Comparison of ENCODE assay signal across 1 cellular context in the genomic region with DNA sequence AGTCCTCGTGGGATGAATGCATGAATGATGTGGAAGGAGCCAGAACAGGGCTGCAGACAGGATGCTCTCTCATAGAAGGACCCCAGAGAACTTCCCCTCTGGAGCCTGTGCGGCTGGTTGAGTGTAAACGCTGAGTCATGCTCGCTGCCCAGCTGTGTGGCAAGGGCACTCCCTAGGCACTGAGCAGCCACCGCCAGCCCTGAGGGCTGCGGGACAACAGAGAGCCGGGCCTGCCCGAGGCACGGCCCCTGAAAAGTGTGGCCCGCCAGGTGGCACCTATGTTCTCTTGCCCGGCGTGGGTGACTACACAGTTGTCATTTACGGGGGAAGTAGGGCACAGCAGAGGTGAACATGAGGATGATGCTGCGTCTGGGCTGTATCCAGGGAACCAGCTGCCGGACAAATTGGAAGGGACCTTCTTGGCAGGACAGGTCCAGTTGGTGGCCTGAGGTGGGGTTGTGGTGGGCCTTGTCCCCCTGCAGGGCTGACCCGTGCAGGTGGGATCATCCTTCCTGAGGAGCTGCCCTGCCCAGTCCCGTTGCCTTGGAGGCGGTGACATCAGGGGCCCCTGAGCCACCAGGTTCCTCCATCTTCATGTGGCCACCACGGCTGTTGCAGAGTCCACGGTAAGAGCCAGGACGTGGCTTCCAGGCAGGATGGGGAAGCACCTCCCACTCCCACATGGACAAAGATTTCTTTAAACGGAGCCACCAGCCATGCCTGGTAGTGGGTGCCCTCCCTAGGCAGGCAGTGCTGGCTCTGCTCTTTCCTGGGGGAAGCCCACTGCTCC.
TF ChIP-seq lines count a peak whose summit lies in the region.

No MANE protein-coding gene starts in this region.

TF ChIP-seq in HepG2, 621 proteins besides CTCF, POLR2A, EP300 and RAD21 (continued from another document):
- TF ChIP-seq REPIN1 (CRISPR knock-in tag; IDR thresholded peaks at IDR 0.05; ENCODE audit: borderline replicate concordance, low read depth) (0 out of 2 replicates have a peak, but pooled peaks have one; percentile 14), ZNF75D (CRISPR knock-in tag; IDR thresholded peaks at IDR 0.05; ENCODE audit: borderline replicate concordance) (no peak), THYN1 (CRISPR knock-in tag; IDR thresholded peaks at IDR 0.05; ENCODE audit: borderline replicate concordance, low read depth) (no peak), CENPT (CRISPR knock-in tag; IDR thresholded peaks at IDR 0.05; ENCODE audit: low read depth) (no peak), RBM39 (IDR thresholded peaks at IDR 0.05; ENCODE audit: low read depth, low read length, poor library complexity, severe bottlenecking) (peak; percentile 47), SRY (CRISPR knock-in tag; IDR thresholded peaks at IDR 0.05) (0 out of 2 replicates have a peak, but pooled peaks have one; percentile 13), GATAD2A (CRISPR knock-in tag; IDR thresholded peaks at IDR 0.05) (0 out of 2 replicates have a peak, but pooled peaks have one; percentile 25), SMAD3 (CRISPR knock-in tag; IDR thresholded peaks at IDR 0.05) (no peak), HHEX (CRISPR knock-in tag; IDR thresholded peaks at IDR 0.05) (no peak), NFE2 (CRISPR knock-in tag; IDR thresholded peaks at IDR 0.05) (peak; percentile 89), FOSL2 (CRISPR knock-in tag; IDR thresholded peaks at IDR 0.05) (peak; percentile 64), ZBTB38 (CRISPR knock-in tag; IDR thresholded peaks at IDR 0.05) (no peak), FOXA1 (IDR thresholded peaks at IDR 0.05) (no peak), FOXA1 (CRISPR knock-in tag; IDR thresholded peaks at IDR 0.05) (0 out of 2 replicates have a peak, but pooled peaks have one; percentile 19)
- TF ChIP-seq, protein P1, sequence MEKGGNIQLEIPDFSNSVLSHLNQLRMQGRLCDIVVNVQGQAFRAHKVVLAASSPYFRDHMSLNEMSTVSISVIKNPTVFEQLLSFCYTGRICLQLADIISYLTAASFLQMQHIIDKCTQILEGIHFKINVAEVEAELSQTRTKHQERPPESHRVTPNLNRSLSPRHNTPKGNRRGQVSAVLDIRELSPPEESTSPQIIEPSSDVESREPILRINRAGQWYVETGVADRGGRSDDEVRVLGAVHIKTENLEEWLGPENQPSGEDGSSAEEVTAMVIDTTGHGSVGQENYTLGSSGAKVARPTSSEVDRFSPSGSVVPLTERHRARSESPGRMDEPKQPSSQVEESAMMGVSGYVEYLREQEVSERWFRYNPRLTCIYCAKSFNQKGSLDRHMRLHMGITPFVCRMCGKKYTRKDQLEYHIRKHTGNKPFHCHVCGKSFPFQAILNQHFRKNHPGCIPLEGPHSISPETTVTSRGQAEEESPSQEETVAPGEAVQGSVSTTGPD (CRISPR knock-in tag; IDR thresholded peaks at IDR 0.05) = peak; percentile 40; the same call in 1 of the 2 replicates
- TF ChIP-seq, protein P2, sequence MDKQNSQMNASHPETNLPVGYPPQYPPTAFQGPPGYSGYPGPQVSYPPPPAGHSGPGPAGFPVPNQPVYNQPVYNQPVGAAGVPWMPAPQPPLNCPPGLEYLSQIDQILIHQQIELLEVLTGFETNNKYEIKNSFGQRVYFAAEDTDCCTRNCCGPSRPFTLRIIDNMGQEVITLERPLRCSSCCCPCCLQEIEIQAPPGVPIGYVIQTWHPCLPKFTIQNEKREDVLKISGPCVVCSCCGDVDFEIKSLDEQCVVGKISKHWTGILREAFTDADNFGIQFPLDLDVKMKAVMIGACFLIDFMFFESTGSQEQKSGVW (CRISPR knock-in tag; IDR thresholded peaks at IDR 0.05; ENCODE audit: borderline replicate concordance) = no peak
- TF ChIP-seq, protein P3, sequence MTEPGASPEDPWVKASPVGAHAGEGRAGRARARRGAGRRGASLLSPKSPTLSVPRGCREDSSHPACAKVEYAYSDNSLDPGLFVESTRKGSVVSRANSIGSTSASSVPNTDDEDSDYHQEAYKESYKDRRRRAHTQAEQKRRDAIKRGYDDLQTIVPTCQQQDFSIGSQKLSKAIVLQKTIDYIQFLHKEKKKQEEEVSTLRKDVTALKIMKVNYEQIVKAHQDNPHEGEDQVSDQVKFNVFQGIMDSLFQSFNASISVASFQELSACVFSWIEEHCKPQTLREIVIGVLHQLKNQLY (CRISPR knock-in tag; IDR thresholded peaks at IDR 0.05) = no peak
- TF ChIP-seq, protein P4, sequence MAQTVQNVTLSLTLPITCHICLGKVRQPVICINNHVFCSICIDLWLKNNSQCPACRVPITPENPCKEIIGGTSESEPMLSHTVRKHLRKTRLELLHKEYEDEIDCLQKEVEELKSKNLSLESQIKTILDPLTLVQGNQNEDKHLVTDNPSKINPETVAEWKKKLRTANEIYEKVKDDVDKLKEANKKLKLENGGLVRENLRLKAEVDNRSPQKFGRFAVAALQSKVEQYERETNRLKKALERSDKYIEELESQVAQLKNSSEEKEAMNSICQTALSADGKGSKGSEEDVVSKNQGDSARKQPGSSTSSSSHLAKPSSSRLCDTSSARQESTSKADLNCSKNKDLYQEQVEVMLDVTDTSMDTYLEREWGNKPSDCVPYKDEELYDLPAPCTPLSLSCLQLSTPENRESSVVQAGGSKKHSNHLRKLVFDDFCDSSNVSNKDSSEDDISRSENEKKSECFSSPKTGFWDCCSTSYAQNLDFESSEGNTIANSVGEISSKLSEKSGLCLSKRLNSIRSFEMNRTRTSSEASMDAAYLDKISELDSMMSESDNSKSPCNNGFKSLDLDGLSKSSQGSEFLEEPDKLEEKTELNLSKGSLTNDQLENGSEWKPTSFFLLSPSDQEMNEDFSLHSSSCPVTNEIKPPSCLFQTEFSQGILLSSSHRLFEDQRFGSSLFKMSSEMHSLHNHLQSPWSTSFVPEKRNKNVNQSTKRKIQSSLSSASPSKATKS (CRISPR knock-in tag; IDR thresholded peaks at IDR 0.05) = no peak
- TF ChIP-seq, protein P5, sequence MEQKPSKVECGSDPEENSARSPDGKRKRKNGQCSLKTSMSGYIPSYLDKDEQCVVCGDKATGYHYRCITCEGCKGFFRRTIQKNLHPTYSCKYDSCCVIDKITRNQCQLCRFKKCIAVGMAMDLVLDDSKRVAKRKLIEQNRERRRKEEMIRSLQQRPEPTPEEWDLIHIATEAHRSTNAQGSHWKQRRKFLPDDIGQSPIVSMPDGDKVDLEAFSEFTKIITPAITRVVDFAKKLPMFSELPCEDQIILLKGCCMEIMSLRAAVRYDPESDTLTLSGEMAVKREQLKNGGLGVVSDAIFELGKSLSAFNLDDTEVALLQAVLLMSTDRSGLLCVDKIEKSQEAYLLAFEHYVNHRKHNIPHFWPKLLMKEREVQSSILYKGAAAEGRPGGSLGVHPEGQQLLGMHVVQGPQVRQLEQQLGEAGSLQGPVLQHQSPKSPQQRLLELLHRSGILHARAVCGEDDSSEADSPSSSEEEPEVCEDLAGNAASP (CRISPR knock-in tag; IDR thresholded peaks at IDR 0.05; ENCODE audit: borderline replicate concordance) = no peak
- TF ChIP-seq, protein P6, sequence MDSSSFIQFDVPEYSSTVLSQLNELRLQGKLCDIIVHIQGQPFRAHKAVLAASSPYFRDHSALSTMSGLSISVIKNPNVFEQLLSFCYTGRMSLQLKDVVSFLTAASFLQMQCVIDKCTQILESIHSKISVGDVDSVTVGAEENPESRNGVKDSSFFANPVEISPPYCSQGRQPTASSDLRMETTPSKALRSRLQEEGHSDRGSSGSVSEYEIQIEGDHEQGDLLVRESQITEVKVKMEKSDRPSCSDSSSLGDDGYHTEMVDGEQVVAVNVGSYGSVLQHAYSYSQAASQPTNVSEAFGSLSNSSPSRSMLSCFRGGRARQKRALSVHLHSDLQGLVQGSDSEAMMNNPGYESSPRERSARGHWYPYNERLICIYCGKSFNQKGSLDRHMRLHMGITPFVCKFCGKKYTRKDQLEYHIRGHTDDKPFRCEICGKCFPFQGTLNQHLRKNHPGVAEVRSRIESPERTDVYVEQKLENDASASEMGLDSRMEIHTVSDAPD (CRISPR knock-in tag; IDR thresholded peaks at IDR 0.05) = 0 out of 2 replicates have a peak, but pooled peaks have one; percentile 24
